2 cellular contexts compared by ENCODE assay signal in the genomic region with DNA sequence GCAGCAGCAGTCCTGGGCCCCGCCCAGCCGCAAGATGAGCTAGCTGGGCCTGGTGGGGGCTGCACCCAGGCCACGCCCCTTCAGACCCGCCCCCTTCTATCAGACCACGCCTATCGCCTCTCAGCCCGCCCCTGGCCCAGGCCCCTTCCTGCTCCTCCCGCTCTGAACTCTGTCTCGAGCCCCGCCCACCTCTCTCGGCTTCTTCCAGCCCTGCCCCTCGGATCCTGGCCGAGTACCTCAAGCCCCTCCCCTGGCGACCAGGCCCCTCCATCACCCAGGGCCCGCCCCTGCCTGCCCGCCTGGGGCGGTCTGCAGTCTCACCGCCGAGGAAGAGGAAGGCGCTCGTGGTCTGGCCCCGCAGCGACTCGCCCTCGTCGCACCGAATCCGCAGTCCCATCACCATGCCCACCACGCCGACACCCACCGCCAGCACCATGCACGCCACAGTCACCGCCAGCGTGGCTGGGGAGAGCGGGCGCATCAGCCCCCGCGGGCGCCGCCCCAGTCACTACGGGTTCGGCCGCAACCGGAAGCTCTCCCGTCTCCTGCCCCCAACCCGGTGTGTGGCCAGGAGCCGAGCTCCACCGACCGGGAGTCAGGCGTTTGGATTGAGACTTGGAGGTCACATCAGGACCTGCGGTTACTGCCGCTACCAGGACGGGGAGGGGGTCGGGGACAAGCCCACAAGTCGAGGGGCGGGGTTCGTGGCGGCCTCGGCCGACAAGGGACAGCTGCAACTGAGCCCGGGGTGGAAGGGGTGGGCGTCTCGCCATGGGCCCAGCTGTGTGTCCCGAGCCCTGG.
TF ChIP-seq lines count a peak whose summit lies in the region.

No MANE protein-coding gene starts in this region.

TF ChIP-seq in HEK293, 187 proteins besides CTCF, POLR2A, EP300 and RAD21 (continued from another document and continues in another):
- TF ChIP-seq, protein P1, sequence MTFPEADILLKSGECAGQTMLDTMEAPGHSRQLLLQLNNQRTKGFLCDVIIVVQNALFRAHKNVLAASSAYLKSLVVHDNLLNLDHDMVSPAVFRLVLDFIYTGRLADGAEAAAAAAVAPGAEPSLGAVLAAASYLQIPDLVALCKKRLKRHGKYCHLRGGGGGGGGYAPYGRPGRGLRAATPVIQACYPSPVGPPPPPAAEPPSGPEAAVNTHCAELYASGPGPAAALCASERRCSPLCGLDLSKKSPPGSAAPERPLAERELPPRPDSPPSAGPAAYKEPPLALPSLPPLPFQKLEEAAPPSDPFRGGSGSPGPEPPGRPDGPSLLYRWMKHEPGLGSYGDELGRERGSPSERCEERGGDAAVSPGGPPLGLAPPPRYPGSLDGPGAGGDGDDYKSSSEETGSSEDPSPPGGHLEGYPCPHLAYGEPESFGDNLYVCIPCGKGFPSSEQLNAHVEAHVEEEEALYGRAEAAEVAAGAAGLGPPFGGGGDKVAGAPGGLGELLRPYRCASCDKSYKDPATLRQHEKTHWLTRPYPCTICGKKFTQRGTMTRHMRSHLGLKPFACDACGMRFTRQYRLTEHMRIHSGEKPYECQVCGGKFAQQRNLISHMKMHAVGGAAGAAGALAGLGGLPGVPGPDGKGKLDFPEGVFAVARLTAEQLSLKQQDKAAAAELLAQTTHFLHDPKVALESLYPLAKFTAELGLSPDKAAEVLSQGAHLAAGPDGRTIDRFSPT (tag by site-specific recombination; IDR thresholded peaks at IDR 0.05): peak; percentile 89
- no peak for TF ChIP-seq ZNF121 (tag by site-specific recombination; IDR thresholded peaks at IDR 0.05)
- no peak for TF ChIP-seq ZNF112 (tag by site-specific recombination; IDR thresholded peaks at IDR 0.05)
- TF ChIP-seq, protein P2, sequence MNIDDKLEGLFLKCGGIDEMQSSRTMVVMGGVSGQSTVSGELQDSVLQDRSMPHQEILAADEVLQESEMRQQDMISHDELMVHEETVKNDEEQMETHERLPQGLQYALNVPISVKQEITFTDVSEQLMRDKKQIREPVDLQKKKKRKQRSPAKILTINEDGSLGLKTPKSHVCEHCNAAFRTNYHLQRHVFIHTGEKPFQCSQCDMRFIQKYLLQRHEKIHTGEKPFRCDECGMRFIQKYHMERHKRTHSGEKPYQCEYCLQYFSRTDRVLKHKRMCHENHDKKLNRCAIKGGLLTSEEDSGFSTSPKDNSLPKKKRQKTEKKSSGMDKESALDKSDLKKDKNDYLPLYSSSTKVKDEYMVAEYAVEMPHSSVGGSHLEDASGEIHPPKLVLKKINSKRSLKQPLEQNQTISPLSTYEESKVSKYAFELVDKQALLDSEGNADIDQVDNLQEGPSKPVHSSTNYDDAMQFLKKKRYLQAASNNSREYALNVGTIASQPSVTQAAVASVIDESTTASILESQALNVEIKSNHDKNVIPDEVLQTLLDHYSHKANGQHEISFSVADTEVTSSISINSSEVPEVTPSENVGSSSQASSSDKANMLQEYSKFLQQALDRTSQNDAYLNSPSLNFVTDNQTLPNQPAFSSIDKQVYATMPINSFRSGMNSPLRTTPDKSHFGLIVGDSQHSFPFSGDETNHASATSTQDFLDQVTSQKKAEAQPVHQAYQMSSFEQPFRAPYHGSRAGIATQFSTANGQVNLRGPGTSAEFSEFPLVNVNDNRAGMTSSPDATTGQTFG (tag by site-specific recombination; IDR thresholded peaks at IDR 0.05; ENCODE audit: borderline replicate concordance): no peak
- TF ChIP-seq ZNF302 (tag by site-specific recombination; IDR thresholded peaks at IDR 0.05; ENCODE audit: low read depth): no peak
- no peak for TF ChIP-seq ZNF792 (tag by site-specific recombination; IDR thresholded peaks at IDR 0.05)
- TF ChIP-seq, protein P3, sequence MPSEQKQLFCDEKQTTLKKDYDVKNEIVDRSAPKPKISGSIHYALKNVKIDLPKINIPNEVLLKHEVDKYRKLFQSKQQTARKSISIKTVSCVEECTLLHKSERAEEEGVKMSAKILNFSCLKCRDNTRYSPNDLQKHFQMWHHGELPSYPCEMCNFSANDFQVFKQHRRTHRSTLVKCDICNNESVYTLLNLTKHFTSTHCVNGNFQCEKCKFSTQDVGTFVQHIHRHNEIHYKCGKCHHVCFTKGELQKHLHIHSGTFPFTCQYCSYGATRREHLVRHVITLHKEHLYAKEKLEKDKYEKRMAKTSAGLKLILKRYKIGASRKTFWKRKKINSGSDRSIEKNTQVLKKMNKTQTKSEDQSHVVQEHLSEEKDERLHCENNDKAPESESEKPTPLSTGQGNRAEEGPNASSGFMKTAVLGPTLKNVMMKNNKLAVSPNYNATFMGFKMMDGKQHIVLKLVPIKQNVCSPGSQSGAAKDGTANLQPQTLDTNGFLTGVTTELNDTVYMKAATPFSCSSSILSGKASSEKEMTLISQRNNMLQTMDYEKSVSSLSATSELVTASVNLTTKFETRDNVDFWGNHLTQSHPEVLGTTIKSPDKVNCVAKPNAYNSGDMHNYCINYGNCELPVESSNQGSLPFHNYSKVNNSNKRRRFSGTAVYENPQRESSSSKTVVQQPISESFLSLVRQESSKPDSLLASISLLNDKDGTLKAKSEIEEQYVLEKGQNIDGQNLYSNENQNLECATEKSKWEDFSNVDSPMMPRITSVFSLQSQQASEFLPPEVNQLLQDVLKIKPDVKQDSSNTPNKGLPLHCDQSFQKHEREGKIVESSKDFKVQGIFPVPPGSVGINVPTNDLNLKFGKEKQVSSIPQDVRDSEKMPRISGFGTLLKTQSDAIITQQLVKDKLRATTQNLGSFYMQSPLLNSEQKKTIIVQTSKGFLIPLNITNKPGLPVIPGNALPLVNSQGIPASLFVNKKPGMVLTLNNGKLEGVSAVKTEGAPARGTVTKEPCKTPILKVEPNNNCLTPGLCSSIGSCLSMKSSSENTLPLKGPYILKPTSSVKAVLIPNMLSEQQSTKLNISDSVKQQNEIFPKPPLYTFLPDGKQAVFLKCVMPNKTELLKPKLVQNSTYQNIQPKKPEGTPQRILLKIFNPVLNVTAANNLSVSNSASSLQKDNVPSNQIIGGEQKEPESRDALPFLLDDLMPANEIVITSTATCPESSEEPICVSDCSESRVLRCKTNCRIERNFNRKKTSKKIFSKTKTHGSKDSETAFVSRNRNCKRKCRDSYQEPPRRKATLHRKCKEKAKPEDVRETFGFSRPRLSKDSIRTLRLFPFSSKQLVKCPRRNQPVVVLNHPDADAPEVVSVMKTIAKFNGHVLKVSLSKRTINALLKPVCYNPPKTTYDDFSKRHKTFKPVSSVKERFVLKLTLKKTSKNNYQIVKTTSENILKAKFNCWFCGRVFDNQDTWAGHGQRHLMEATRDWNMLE (tag by site-specific recombination; conservative IDR thresholded peaks at IDR 0.05; ENCODE audit: low read depth): no peak
- TF ChIP-seq ZNF76 (tag by site-specific recombination; IDR thresholded peaks at IDR 0.05; ENCODE audit: borderline replicate concordance, low read depth): no peak
- TF ChIP-seq ZNF335 (tag by site-specific recombination; conservative IDR thresholded peaks at IDR 0.05): peak; percentile 98
- no peak for TF ChIP-seq ZNF140 (tag by site-specific recombination; IDR thresholded peaks at IDR 0.05)
- no peak for TF ChIP-seq ZNF202 (tag by site-specific recombination; IDR thresholded peaks at IDR 0.05; ENCODE audit: borderline replicate concordance)

TF ChIP-seq in K562, 482 proteins besides CTCF, POLR2A, EP300 and RAD21 (continued from another document and continues in another):
- TF ChIP-seq, protein P4, sequence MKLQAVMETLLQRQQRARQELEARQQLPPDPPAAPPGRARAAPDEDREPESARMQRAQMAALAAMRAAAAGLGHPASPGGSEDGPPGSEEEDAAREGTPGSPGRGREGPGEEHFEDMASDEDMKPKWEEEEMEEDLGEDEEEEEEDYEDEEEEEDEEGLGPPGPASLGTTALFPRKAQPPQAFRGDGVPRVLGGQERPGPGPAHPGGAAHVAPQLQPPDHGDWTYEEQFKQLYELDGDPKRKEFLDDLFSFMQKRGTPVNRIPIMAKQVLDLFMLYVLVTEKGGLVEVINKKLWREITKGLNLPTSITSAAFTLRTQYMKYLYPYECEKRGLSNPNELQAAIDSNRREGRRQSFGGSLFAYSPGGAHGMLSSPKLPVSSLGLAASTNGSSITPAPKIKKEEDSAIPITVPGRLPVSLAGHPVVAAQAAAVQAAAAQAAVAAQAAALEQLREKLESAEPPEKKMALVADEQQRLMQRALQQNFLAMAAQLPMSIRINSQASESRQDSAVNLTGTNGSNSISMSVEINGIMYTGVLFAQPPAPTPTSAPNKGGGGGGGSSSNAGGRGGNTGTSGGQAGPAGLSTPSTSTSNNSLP (IDR thresholded peaks at IDR 0.05; ENCODE audit: borderline replicate concordance, low read depth, low read length): no peak
- no peak for TF ChIP-seq ZNF764 (CRISPR knock-in tag; IDR thresholded peaks at IDR 0.05; ENCODE audit: low read depth)
- TF ChIP-seq CBFA2T2 (conservative IDR thresholded peaks at IDR 0.05): no peak
- no peak for TF ChIP-seq PCBP1 (IDR thresholded peaks at IDR 0.05; ENCODE audit: low read depth, low read length, poor library complexity, severe bottlenecking)
- TF ChIP-seq CHD2 (IDR thresholded peaks at IDR 0.05; ENCODE audit: low read depth, low read length): no peak
- TF ChIP-seq, protein P5, sequence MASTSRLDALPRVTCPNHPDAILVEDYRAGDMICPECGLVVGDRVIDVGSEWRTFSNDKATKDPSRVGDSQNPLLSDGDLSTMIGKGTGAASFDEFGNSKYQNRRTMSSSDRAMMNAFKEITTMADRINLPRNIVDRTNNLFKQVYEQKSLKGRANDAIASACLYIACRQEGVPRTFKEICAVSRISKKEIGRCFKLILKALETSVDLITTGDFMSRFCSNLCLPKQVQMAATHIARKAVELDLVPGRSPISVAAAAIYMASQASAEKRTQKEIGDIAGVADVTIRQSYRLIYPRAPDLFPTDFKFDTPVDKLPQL (IDR thresholded peaks at IDR 0.05; ENCODE audit: extremely low read depth, insufficient read length): no peak
- TF ChIP-seq, protein P6, sequence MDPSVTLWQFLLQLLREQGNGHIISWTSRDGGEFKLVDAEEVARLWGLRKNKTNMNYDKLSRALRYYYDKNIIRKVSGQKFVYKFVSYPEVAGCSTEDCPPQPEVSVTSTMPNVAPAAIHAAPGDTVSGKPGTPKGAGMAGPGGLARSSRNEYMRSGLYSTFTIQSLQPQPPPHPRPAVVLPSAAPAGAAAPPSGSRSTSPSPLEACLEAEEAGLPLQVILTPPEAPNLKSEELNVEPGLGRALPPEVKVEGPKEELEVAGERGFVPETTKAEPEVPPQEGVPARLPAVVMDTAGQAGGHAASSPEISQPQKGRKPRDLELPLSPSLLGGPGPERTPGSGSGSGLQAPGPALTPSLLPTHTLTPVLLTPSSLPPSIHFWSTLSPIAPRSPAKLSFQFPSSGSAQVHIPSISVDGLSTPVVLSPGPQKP (CRISPR knock-in tag; IDR thresholded peaks at IDR 0.05): no peak
- TF ChIP-seq ZNF696 (CRISPR knock-in tag; conservative IDR thresholded peaks at IDR 0.05): no peak
- peak; percentile 56 for TF ChIP-seq ARID1B (IDR thresholded peaks at IDR 0.05)
- no peak for TF ChIP-seq MTF1 (CRISPR knock-in tag; IDR thresholded peaks at IDR 0.05; ENCODE audit: borderline replicate concordance)
- TF ChIP-seq ILF3 (IDR thresholded peaks at IDR 0.05; ENCODE audit: borderline replicate concordance): no peak; the same call in 1 of the 2 replicates
- TF ChIP-seq NONO (IDR thresholded peaks at IDR 0.05; ENCODE audit: low read depth in 2 of 2, low read length in 1 of 2): peak in 1 of 2 experiments; percentile 37; a peak in 1 of 4 replicates
- TF ChIP-seq ZBTB8A (IDR thresholded peaks at IDR 0.05; ENCODE audit: partially characterized antibody): no peak
- TF ChIP-seq PHF21A (IDR thresholded peaks at IDR 0.05; ENCODE audit: borderline replicate concordance, low read depth): peak; percentile 51; the same call in 1 of the 2 replicates
- no peak for TF ChIP-seq FOXP1 (CRISPR knock-in tag; IDR thresholded peaks at IDR 0.05)
- TF ChIP-seq, protein P7, sequence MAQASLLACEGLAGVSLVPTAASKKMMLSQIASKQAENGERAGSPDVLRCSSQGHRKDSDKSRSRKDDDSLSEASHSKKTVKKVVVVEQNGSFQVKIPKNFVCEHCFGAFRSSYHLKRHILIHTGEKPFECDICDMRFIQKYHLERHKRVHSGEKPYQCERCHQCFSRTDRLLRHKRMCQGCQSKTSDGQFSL (CRISPR knock-in tag; IDR thresholded peaks at IDR 0.05): 0 out of 2 replicates have a peak, but pooled peaks have one; percentile 63
- TF ChIP-seq, protein P7 (tag; IDR thresholded peaks at IDR 0.05): no peak; a peak in 1 of 4 replicates
- TF ChIP-seq, protein P8, sequence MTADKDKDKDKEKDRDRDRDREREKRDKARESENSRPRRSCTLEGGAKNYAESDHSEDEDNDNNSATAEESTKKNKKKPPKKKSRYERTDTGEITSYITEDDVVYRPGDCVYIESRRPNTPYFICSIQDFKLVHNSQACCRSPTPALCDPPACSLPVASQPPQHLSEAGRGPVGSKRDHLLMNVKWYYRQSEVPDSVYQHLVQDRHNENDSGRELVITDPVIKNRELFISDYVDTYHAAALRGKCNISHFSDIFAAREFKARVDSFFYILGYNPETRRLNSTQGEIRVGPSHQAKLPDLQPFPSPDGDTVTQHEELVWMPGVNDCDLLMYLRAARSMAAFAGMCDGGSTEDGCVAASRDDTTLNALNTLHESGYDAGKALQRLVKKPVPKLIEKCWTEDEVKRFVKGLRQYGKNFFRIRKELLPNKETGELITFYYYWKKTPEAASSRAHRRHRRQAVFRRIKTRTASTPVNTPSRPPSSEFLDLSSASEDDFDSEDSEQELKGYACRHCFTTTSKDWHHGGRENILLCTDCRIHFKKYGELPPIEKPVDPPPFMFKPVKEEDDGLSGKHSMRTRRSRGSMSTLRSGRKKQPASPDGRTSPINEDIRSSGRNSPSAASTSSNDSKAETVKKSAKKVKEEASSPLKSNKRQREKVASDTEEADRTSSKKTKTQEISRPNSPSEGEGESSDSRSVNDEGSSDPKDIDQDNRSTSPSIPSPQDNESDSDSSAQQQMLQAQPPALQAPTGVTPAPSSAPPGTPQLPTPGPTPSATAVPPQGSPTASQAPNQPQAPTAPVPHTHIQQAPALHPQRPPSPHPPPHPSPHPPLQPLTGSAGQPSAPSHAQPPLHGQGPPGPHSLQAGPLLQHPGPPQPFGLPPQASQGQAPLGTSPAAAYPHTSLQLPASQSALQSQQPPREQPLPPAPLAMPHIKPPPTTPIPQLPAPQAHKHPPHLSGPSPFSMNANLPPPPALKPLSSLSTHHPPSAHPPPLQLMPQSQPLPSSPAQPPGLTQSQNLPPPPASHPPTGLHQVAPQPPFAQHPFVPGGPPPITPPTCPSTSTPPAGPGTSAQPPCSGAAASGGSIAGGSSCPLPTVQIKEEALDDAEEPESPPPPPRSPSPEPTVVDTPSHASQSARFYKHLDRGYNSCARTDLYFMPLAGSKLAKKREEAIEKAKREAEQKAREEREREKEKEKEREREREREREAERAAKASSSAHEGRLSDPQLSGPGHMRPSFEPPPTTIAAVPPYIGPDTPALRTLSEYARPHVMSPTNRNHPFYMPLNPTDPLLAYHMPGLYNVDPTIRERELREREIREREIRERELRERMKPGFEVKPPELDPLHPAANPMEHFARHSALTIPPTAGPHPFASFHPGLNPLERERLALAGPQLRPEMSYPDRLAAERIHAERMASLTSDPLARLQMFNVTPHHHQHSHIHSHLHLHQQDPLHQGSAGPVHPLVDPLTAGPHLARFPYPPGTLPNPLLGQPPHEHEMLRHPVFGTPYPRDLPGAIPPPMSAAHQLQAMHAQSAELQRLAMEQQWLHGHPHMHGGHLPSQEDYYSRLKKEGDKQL (CRISPR knock-in tag; IDR thresholded peaks at IDR 0.05; ENCODE audit: borderline replicate concordance): no peak
- TF ChIP-seq, protein P9, sequence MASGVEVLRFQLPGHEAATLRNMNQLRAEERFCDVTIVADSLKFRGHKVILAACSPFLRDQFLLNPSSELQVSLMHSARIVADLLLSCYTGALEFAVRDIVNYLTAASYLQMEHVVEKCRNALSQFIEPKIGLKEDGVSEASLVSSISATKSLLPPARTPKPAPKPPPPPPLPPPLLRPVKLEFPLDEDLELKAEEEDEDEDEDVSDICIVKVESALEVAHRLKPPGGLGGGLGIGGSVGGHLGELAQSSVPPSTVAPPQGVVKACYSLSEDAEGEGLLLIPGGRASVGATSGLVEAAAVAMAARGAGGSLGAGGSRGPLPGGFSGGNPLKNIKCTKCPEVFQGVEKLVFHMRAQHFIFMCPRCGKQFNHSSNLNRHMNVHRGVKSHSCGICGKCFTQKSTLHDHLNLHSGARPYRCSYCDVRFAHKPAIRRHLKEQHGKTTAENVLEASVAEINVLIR (CRISPR knock-in tag; IDR thresholded peaks at IDR 0.05): no peak
